In genomic region chr7:134546903-134547737, GRCh38 we compare ENCODE assay signal across 1 cellular context.
TF ChIP-seq lines count a peak whose summit lies in the region.

No MANE protein-coding gene starts in this region.

TF ChIP-seq in H1, 55 proteins besides CTCF, POLR2A, EP300 and RAD21:
- no peak for TF ChIP-seq RXRA (IDR thresholded peaks at IDR 0.05; ENCODE audit: insufficient read depth, low read depth, low read length)
- 0 out of 2 replicates have a peak, but pooled peaks have one; percentile 33 for TF ChIP-seq TBP (IDR thresholded peaks at IDR 0.05; ENCODE audit: low read depth, low read length)
- peak; percentile 46 for TF ChIP-seq MAX (IDR thresholded peaks at IDR 0.05)
- TF ChIP-seq POLR2AphosphoS5 (IDR thresholded peaks at IDR 0.05; ENCODE audit: low read depth, low read length), result no peak
- no peak for TF ChIP-seq ZNF274 (IDR thresholded peaks at IDR 0.05; ENCODE audit: borderline replicate concordance, extremely low read depth, low read length)
- peak; percentile 34; the same call in 1 of the 2 replicates for TF ChIP-seq TAF1 (IDR thresholded peaks at IDR 0.05; ENCODE audit: low read depth, low read length)
- TF ChIP-seq SP1 (IDR thresholded peaks at IDR 0.05; ENCODE audit: low read depth, low read length), result peak; percentile 53; the same call in 1 of the 2 replicates
- TF ChIP-seq ASH2L (IDR thresholded peaks at IDR 0.05; ENCODE audit: low read length), result peak; percentile 76
- peak in 1 of 2 experiments; percentile 79; a peak in 2 of 4 replicates for TF ChIP-seq SIN3A (conservative IDR thresholded peaks at IDR 0.05 in 1 of 2, IDR thresholded peaks at IDR 0.05 in 1 of 2; ENCODE audit: low read depth in 1 of 2, low read length in 2 of 2)
- no peak for TF ChIP-seq MAFK (IDR thresholded peaks at IDR 0.05; ENCODE audit: low read depth, low read length)
- no peak for TF ChIP-seq EZH2 (IDR thresholded peaks at IDR 0.05; ENCODE audit: low read depth, low read length, severe bottlenecking)
- TF ChIP-seq CREB1 (IDR thresholded peaks at IDR 0.05), result no peak
- no peak for TF ChIP-seq JUND (IDR thresholded peaks at IDR 0.05; ENCODE audit: low read length)
- TF ChIP-seq ATF3 (IDR thresholded peaks at IDR 0.05; ENCODE audit: insufficient read depth, low read depth, low read length), result no peak
- TF ChIP-seq SP4 (IDR thresholded peaks at IDR 0.05; ENCODE audit: low read length), result no peak
- TF ChIP-seq CEBPB (IDR thresholded peaks at IDR 0.05; ENCODE audit: low read depth, low read length), result no peak
